In the genomic region with DNA sequence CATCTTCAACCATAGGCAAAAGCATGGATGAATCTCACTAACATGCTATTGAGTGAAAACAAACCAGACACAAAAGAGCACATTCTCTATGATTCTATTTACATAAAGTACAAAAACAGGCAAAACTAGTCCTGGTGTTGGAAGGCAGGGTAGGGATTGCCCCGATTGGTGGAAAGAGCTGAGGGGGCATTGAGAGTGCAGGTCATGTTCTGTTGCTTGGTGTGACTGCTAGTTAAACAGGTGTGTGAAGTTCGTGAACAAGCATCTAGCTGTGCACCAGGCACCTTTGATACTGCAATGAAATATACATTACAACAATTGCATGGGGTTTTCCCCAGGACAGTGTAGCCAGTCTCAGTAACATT, we compare ENCODE assay signal across 1 cellular context.
TF ChIP-seq lines count a peak whose summit lies in the region.

No MANE protein-coding gene starts in this region.

TF ChIP-seq in H1, 55 proteins besides CTCF, POLR2A, EP300 and RAD21 (continued from another document):
- TF ChIP-seq, protein P1, sequence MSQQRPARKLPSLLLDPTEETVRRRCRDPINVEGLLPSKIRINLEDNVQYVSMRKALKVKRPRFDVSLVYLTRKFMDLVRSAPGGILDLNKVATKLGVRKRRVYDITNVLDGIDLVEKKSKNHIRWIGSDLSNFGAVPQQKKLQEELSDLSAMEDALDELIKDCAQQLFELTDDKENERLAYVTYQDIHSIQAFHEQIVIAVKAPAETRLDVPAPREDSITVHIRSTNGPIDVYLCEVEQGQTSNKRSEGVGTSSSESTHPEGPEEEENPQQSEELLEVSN (IDR thresholded peaks at IDR 0.05) = no peak
- TF ChIP-seq TAF1 (IDR thresholded peaks at IDR 0.05; ENCODE audit: low read depth, low read length) (no peak), SAP30 (IDR thresholded peaks at IDR 0.05; ENCODE audit: insufficient read depth, insufficient replicate concordance, low read length) (no peak), CHD7 (IDR thresholded peaks at IDR 0.05; ENCODE audit: insufficient replicate concordance, low read length) (no peak), JUND (IDR thresholded peaks at IDR 0.05; ENCODE audit: low read length) (no peak), CTBP2 (IDR thresholded peaks at IDR 0.05; ENCODE audit: borderline replicate concordance, insufficient read depth, insufficient read length, low read length) (no peak), EZH2 (IDR thresholded peaks at IDR 0.05; ENCODE audit: low read depth, low read length, severe bottlenecking) (no peak), BACH1 (IDR thresholded peaks at IDR 0.05; ENCODE audit: low read length) (no peak), CBX5 (IDR thresholded peaks at IDR 0.05; ENCODE audit: low read depth, low read length) (no peak), HDAC6 (IDR thresholded peaks at IDR 0.05; ENCODE audit: low read depth, low read length) (no peak), SP4 (IDR thresholded peaks at IDR 0.05; ENCODE audit: low read length) (no peak), EGR1 (IDR thresholded peaks at IDR 0.05; ENCODE audit: borderline replicate concordance, low read depth, low read length) (no peak), ASH2L (IDR thresholded peaks at IDR 0.05; ENCODE audit: low read length) (no peak), GABPA (IDR thresholded peaks at IDR 0.05; ENCODE audit: borderline replicate concordance, insufficient read depth, low read length) (no peak)
- TF ChIP-seq, protein P2, sequence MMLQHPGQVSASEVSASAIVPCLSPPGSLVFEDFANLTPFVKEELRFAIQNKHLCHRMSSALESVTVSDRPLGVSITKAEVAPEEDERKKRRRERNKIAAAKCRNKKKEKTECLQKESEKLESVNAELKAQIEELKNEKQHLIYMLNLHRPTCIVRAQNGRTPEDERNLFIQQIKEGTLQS (IDR thresholded peaks at IDR 0.05; ENCODE audit: insufficient read depth, low read depth, low read length) = no peak
